ENCODE assay signal across 2 cellular contexts in the genomic region with DNA sequence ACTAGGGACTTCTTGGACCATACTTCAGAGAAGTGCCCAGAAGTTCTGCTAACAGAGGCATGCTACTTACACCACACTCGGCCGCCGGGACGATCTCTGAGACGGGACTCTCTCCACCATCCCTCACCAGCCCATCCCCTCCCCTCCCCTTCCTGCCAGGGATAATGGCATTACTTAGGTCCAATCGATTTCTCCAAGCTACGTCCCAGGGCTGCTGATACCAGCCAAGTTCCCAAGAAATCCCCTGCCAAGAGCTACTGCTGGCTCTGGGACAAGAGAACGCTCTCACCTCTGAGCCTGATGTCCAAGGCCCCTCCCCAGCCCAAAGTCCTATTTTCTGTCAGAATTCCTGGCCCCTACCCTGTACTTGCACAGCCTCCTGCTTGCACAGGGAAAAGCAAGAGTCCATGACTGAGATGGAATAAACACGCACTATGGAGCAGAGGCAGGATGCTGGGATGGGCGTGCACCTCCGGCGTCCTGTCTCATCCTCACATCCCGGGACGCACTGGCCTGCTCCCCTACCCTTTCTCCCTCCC.
TF ChIP-seq lines count a peak whose summit lies in the region.

No MANE protein-coding gene starts in this region.

TF ChIP-seq in K562, 482 proteins besides CTCF, POLR2A, EP300 and RAD21:
- TF ChIP-seq CCNT2 (IDR thresholded peaks at IDR 0.05; ENCODE audit: borderline replicate concordance, extremely low read depth, insufficient read length, low read depth, low read length), result no peak
- peak; percentile 55 for TF ChIP-seq WHSC1 (IDR thresholded peaks at IDR 0.05; ENCODE audit: low read length)
TF ChIP-seq in K562: peak in this region for 1.

TF ChIP-seq in HepG2, 621 proteins besides CTCF, POLR2A, EP300 and RAD21 (continues in another document):
- TF ChIP-seq, protein P1, sequence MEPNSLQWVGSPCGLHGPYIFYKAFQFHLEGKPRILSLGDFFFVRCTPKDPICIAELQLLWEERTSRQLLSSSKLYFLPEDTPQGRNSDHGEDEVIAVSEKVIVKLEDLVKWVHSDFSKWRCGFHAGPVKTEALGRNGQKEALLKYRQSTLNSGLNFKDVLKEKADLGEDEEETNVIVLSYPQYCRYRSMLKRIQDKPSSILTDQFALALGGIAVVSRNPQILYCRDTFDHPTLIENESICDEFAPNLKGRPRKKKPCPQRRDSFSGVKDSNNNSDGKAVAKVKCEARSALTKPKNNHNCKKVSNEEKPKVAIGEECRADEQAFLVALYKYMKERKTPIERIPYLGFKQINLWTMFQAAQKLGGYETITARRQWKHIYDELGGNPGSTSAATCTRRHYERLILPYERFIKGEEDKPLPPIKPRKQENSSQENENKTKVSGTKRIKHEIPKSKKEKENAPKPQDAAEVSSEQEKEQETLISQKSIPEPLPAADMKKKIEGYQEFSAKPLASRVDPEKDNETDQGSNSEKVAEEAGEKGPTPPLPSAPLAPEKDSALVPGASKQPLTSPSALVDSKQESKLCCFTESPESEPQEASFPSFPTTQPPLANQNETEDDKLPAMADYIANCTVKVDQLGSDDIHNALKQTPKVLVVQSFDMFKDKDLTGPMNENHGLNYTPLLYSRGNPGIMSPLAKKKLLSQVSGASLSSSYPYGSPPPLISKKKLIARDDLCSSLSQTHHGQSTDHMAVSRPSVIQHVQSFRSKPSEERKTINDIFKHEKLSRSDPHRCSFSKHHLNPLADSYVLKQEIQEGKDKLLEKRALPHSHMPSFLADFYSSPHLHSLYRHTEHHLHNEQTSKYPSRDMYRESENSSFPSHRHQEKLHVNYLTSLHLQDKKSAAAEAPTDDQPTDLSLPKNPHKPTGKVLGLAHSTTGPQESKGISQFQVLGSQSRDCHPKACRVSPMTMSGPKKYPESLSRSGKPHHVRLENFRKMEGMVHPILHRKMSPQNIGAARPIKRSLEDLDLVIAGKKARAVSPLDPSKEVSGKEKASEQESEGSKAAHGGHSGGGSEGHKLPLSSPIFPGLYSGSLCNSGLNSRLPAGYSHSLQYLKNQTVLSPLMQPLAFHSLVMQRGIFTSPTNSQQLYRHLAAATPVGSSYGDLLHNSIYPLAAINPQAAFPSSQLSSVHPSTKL (CRISPR knock-in tag; IDR thresholded peaks at IDR 0.05), result 0 out of 2 replicates have a peak, but pooled peaks have one; percentile 25
- TF ChIP-seq RCOR2 (CRISPR knock-in tag; IDR thresholded peaks at IDR 0.05), result 0 out of 2 replicates have a peak, but pooled peaks have one; percentile 26
- TF ChIP-seq TBX2 (CRISPR knock-in tag; IDR thresholded peaks at IDR 0.05; ENCODE audit: borderline replicate concordance), result peak; percentile 61; the same call in 1 of the 2 replicates
- TF ChIP-seq NRL (CRISPR knock-in tag; IDR thresholded peaks at IDR 0.05; ENCODE audit: borderline replicate concordance), result 0 out of 2 replicates have a peak, but pooled peaks have one; percentile 31
- 0 out of 2 replicates have a peak, but pooled peaks have one; percentile 31 for TF ChIP-seq ZNF605 (CRISPR knock-in tag; IDR thresholded peaks at IDR 0.05)
- no peak for TF ChIP-seq TEAD2 (CRISPR knock-in tag; IDR thresholded peaks at IDR 0.05)
- peak; percentile 95 for TF ChIP-seq ZNF264 (CRISPR knock-in tag; IDR thresholded peaks at IDR 0.05)
- 0 out of 2 replicates have a peak, but pooled peaks have one; percentile 45 for TF ChIP-seq FOXO1 (CRISPR knock-in tag; IDR thresholded peaks at IDR 0.05)
- TF ChIP-seq, protein P2, sequence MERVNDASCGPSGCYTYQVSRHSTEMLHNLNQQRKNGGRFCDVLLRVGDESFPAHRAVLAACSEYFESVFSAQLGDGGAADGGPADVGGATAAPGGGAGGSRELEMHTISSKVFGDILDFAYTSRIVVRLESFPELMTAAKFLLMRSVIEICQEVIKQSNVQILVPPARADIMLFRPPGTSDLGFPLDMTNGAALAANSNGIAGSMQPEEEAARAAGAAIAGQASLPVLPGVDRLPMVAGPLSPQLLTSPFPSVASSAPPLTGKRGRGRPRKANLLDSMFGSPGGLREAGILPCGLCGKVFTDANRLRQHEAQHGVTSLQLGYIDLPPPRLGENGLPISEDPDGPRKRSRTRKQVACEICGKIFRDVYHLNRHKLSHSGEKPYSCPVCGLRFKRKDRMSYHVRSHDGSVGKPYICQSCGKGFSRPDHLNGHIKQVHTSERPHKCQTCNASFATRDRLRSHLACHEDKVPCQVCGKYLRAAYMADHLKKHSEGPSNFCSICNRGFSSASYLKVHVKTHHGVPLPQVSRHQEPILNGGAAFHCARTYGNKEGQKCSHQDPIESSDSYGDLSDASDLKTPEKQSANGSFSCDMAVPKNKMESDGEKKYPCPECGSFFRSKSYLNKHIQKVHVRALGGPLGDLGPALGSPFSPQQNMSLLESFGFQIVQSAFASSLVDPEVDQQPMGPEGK (CRISPR knock-in tag; IDR thresholded peaks at IDR 0.05), result peak; percentile 84
- no peak for TF ChIP-seq ZNF10 (CRISPR knock-in tag; IDR thresholded peaks at IDR 0.05; ENCODE audit: borderline replicate concordance, low read depth)
- TF ChIP-seq MTA1 (CRISPR knock-in tag; IDR thresholded peaks at IDR 0.05; ENCODE audit: borderline replicate concordance), result 0 out of 2 replicates have a peak, but pooled peaks have one; percentile 17
- TF ChIP-seq, protein P3, sequence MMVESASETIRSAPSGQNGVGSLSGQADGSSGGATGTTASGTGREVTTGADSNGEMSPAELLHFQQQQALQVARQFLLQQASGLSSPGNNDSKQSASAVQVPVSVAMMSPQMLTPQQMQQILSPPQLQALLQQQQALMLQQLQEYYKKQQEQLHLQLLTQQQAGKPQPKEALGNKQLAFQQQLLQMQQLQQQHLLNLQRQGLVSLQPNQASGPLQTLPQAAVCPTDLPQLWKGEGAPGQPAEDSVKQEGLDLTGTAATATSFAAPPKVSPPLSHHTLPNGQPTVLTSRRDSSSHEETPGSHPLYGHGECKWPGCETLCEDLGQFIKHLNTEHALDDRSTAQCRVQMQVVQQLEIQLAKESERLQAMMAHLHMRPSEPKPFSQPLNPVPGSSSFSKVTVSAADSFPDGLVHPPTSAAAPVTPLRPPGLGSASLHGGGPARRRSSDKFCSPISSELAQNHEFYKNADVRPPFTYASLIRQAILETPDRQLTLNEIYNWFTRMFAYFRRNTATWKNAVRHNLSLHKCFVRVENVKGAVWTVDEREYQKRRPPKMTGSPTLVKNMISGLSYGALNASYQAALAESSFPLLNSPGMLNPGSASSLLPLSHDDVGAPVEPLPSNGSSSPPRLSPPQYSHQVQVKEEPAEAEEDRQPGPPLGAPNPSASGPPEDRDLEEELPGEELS (CRISPR knock-in tag; IDR thresholded peaks at IDR 0.05), result peak; percentile 31; the same call in 1 of the 2 replicates
- TF ChIP-seq SAP130 (CRISPR knock-in tag; IDR thresholded peaks at IDR 0.05; ENCODE audit: low read depth), result peak; percentile 47; the same call in 1 of the 2 replicates
- TF ChIP-seq, protein P4, sequence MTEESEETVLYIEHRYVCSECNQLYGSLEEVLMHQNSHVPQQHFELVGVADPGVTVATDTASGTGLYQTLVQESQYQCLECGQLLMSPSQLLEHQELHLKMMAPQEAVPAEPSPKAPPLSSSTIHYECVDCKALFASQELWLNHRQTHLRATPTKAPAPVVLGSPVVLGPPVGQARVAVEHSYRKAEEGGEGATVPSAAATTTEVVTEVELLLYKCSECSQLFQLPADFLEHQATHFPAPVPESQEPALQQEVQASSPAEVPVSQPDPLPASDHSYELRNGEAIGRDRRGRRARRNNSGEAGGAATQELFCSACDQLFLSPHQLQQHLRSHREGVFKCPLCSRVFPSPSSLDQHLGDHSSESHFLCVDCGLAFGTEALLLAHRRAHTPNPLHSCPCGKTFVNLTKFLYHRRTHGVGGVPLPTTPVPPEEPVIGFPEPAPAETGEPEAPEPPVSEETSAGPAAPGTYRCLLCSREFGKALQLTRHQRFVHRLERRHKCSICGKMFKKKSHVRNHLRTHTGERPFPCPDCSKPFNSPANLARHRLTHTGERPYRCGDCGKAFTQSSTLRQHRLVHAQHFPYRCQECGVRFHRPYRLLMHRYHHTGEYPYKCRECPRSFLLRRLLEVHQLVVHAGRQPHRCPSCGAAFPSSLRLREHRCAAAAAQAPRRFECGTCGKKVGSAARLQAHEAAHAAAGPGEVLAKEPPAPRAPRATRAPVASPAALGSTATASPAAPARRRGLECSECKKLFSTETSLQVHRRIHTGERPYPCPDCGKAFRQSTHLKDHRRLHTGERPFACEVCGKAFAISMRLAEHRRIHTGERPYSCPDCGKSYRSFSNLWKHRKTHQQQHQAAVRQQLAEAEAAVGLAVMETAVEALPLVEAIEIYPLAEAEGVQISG (CRISPR knock-in tag; IDR thresholded peaks at IDR 0.05), result 0 out of 2 replicates have a peak, but pooled peaks have one; percentile 17
- TF ChIP-seq ZNF331 (CRISPR knock-in tag; IDR thresholded peaks at IDR 0.05), result 0 out of 2 replicates have a peak, but pooled peaks have one; percentile 18
- TF ChIP-seq CENPT (CRISPR knock-in tag; IDR thresholded peaks at IDR 0.05; ENCODE audit: low read depth), result 0 out of 2 replicates have a peak, but pooled peaks have one; percentile 15
- peak; percentile 90 for TF ChIP-seq HNF4A (CRISPR knock-in tag; IDR thresholded peaks at IDR 0.05)
- peak; percentile 54 for TF ChIP-seq TEAD3 (CRISPR knock-in tag; optimal IDR thresholded peaks at IDR 0.05; ENCODE audit: borderline replicate concordance)
- peak; percentile 53; the same call in 1 of the 2 replicates for TF ChIP-seq ZNF292 (CRISPR knock-in tag; IDR thresholded peaks at IDR 0.05; ENCODE audit: borderline replicate concordance, low read depth)
- no peak for TF ChIP-seq ZNF552 (CRISPR knock-in tag; IDR thresholded peaks at IDR 0.05; ENCODE audit: borderline replicate concordance)
- no peak for TF ChIP-seq FIP1L1 (IDR thresholded peaks at IDR 0.05; ENCODE audit: borderline replicate concordance, insufficient read depth, low read depth, low read length)
- TF ChIP-seq, protein P5, sequence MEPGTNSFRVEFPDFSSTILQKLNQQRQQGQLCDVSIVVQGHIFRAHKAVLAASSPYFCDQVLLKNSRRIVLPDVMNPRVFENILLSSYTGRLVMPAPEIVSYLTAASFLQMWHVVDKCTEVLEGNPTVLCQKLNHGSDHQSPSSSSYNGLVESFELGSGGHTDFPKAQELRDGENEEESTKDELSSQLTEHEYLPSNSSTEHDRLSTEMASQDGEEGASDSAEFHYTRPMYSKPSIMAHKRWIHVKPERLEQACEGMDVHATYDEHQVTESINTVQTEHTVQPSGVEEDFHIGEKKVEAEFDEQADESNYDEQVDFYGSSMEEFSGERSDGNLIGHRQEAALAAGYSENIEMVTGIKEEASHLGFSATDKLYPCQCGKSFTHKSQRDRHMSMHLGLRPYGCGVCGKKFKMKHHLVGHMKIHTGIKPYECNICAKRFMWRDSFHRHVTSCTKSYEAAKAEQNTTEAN (CRISPR knock-in tag; conservative IDR thresholded peaks at IDR 0.05), result no peak
- peak; percentile 13; the same call in 1 of the 2 replicates for TF ChIP-seq MYC (CRISPR knock-in tag; IDR thresholded peaks at IDR 0.05; ENCODE audit: borderline replicate concordance)
- peak; percentile 69 for TF ChIP-seq HNF4G (IDR thresholded peaks at IDR 0.05; ENCODE audit: borderline replicate concordance, low read depth, low read length)
- no peak for TF ChIP-seq HNF4G (CRISPR knock-in tag; IDR thresholded peaks at IDR 0.05; ENCODE audit: borderline replicate concordance, low read depth)
- TF ChIP-seq AKAP8 (CRISPR knock-in tag; IDR thresholded peaks at IDR 0.05), result peak; percentile 59; the same call in 1 of the 2 replicates
- TF ChIP-seq, protein P6, sequence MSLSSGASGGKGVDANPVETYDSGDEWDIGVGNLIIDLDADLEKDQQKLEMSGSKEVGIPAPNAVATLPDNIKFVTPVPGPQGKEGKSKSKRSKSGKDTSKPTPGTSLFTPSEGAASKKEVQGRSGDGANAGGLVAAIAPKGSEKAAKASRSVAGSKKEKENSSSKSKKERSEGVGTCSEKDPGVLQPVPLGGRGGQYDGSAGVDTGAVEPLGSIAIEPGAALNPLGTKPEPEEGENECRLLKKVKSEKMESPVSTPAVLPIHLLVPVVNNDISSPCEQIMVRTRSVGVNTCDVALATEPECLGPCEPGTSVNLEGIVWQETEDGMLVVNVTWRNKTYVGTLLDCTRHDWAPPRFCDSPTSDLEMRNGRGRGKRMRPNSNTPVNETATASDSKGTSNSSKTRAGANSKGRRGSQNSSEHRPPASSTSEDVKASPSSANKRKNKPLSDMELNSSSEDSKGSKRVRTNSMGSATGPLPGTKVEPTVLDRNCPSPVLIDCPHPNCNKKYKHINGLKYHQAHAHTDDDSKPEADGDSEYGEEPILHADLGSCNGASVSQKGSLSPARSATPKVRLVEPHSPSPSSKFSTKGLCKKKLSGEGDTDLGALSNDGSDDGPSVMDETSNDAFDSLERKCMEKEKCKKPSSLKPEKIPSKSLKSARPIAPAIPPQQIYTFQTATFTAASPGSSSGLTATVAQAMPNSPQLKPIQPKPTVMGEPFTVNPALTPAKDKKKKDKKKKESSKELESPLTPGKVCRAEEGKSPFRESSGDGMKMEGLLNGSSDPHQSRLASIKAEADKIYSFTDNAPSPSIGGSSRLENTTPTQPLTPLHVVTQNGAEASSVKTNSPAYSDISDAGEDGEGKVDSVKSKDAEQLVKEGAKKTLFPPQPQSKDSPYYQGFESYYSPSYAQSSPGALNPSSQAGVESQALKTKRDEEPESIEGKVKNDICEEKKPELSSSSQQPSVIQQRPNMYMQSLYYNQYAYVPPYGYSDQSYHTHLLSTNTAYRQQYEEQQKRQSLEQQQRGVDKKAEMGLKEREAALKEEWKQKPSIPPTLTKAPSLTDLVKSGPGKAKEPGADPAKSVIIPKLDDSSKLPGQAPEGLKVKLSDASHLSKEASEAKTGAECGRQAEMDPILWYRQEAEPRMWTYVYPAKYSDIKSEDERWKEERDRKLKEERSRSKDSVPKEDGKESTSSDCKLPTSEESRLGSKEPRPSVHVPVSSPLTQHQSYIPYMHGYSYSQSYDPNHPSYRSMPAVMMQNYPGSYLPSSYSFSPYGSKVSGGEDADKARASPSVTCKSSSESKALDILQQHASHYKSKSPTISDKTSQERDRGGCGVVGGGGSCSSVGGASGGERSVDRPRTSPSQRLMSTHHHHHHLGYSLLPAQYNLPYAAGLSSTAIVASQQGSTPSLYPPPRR (CRISPR knock-in tag; IDR thresholded peaks at IDR 0.05; ENCODE audit: borderline replicate concordance), result peak; percentile 14; the same call in 1 of the 2 replicates
- TF ChIP-seq SOX13 (IDR thresholded peaks at IDR 0.05), result no peak
- TF ChIP-seq SOX13 (CRISPR knock-in tag; conservative IDR thresholded peaks at IDR 0.05 in 1 of 2, IDR thresholded peaks at IDR 0.05 in 1 of 2), result no peak; a peak in 1 of 4 replicates
